ENCODE assay signal across 1 cellular context in the genomic region with DNA sequence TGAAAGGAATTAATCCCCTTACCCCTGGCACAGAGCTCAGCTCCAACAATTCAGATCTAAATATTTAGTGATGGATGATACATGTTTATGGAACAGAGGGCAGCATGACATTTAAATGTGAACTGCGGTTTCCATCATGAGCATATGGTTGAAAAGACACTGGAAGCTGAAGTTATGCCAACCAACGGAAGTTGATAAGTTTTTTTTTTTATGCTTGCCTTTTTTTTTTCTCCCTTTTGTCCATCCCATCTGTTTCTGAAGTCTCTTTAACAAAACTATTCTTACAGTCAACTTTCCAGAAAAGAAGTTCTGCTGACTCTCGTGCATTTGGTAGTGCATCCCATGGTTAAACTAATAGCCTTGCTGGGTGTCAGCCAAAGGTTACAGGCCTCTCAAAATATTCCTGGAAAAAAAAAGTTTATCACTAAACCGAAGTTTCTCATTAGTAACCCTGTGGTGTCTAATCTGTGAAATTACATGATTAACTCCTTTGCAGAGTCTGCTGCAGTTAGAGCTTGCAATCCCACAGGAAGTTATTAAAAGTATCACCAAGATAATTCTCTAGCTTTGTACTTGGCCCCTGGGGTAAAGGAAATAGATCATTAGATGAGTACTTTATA.
TF ChIP-seq lines count a peak whose summit lies in the region.

No MANE protein-coding gene starts in this region.

TF ChIP-seq in GM23338, 12 proteins besides CTCF, POLR2A, EP300 and RAD21 (continued from another document):
- TF ChIP-seq, protein P1, sequence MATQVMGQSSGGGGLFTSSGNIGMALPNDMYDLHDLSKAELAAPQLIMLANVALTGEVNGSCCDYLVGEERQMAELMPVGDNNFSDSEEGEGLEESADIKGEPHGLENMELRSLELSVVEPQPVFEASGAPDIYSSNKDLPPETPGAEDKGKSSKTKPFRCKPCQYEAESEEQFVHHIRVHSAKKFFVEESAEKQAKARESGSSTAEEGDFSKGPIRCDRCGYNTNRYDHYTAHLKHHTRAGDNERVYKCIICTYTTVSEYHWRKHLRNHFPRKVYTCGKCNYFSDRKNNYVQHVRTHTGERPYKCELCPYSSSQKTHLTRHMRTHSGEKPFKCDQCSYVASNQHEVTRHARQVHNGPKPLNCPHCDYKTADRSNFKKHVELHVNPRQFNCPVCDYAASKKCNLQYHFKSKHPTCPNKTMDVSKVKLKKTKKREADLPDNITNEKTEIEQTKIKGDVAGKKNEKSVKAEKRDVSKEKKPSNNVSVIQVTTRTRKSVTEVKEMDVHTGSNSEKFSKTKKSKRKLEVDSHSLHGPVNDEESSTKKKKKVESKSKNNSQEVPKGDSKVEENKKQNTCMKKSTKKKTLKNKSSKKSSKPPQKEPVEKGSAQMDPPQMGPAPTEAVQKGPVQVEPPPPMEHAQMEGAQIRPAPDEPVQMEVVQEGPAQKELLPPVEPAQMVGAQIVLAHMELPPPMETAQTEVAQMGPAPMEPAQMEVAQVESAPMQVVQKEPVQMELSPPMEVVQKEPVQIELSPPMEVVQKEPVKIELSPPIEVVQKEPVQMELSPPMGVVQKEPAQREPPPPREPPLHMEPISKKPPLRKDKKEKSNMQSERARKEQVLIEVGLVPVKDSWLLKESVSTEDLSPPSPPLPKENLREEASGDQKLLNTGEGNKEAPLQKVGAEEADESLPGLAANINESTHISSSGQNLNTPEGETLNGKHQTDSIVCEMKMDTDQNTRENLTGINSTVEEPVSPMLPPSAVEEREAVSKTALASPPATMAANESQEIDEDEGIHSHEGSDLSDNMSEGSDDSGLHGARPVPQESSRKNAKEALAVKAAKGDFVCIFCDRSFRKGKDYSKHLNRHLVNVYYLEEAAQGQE (IDR thresholded peaks at IDR 0.05; ENCODE audit: unreplicated experiment), result no peak
- TF ChIP-seq, protein P2, sequence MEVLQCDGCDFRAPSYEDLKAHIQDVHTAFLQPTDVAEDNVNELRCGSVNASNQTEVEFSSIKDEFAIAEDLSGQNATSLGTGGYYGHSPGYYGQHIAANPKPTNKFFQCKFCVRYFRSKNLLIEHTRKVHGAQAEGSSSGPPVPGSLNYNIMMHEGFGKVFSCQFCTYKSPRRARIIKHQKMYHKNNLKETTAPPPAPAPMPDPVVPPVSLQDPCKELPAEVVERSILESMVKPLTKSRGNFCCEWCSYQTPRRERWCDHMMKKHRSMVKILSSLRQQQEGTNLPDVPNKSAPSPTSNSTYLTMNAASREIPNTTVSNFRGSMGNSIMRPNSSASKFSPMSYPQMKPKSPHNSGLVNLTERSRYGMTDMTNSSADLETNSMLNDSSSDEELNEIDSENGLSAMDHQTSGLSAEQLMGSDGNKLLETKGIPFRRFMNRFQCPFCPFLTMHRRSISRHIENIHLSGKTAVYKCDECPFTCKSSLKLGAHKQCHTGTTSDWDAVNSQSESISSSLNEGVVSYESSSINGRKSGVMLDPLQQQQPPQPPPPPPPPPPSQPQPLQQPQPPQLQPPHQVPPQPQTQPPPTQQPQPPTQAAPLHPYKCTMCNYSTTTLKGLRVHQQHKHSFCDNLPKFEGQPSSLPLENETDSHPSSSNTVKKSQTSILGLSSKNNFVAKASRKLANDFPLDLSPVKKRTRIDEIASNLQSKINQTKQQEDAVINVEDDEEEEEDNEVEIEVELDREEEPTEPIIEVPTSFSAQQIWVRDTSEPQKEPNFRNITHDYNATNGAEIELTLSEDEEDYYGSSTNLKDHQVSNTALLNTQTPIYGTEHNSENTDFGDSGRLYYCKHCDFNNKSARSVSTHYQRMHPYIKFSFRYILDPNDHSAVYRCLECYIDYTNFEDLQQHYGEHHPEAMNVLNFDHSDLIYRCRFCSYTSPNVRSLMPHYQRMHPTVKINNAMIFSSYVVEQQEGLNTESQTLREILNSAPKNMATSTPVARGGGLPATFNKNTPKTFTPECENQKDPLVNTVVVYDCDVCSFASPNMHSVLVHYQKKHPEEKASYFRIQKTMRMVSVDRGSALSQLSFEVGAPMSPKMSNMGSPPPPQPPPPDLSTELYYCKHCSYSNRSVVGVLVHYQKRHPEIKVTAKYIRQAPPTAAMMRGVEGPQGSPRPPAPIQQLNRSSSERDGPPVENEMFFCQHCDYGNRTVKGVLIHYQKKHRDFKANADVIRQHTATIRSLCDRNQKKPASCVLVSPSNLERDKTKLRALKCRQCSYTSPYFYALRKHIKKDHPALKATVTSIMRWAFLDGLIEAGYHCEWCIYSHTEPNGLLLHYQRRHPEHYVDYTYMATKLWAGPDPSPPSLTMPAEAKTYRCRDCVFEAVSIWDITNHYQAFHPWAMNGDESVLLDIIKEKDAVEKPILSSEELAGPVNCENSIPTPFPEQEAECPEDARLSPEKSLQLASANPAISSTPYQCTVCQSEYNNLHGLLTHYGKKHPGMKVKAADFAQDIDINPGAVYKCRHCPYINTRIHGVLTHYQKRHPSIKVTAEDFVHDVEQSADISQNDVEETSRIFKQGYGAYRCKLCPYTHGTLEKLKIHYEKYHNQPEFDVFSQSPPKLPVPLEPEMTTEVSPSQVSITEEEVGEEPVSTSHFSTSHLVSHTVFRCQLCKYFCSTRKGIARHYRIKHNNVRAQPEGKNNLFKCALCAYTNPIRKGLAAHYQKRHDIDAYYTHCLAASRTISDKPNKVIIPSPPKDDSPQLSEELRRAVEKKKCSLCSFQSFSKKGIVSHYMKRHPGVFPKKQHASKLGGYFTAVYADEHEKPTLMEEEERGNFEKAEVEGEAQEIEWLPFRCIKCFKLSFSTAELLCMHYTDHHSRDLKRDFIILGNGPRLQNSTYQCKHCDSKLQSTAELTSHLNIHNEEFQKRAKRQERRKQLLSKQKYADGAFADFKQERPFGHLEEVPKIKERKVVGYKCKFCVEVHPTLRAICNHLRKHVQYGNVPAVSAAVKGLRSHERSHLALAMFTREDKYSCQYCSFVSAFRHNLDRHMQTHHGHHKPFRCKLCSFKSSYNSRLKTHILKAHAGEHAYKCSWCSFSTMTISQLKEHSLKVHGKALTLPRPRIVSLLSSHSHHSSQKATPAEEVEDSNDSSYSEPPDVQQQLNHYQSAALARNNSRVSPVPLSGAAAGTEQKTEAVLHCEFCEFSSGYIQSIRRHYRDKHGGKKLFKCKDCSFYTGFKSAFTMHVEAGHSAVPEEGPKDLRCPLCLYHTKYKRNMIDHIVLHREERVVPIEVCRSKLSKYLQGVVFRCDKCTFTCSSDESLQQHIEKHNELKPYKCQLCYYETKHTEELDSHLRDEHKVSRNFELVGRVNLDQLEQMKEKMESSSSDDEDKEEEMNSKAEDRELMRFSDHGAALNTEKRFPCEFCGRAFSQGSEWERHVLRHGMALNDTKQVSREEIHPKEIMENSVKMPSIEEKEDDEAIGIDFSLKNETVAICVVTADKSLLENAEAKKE (CRISPR knock-in tag; IDR thresholded peaks at IDR 0.05), result no peak
- TF ChIP-seq STAT1 (IDR thresholded peaks at IDR 0.05; ENCODE audit: unreplicated experiment) (no peak), EZH2 (IDR thresholded peaks at IDR 0.05; ENCODE audit: low read depth, unreplicated experiment) (no peak), NANOG (IDR thresholded peaks at IDR 0.05; ENCODE audit: borderline replicate concordance) (no peak), CREB1 (CRISPR knock-in tag; IDR thresholded peaks at IDR 0.05; ENCODE audit: low read depth) (no peak), EZH2phosphoT487 (IDR thresholded peaks at IDR 0.05; ENCODE audit: unreplicated experiment) (no peak), JUNB (IDR thresholded peaks at IDR 0.05; ENCODE audit: unreplicated experiment) (no peak), ZNF114 (CRISPR knock-in tag; IDR thresholded peaks at IDR 0.05) (no peak)
